ENCODE assay signal across 24 cellular contexts in the genomic region with DNA sequence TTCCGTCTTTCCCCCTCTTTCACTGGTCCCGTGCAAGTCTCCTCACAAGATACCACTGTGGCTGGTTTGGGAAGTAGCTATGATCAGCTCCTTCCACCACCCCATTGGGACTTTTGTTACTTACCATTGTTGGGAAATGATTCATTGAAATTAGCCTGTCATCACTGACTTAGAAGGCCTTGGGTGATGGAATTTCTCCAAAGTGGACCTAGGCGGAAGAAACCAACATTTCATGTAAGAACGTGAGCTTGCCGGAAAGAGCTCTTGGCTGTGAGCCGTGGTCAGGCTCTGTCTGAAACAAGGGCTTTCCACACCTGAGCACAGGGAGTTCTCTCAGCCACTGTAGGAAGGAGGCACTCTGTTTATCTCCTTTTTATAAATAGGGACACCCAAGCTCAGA. TPM values are rescaled to one million over a fixed set of nuclear protein-coding genes. Genes with fewer than 3 reads are reported as not detected.
"Had no signal": no experiment of that assay in that cellular context is flagged by ENCODE, and none has a peak within 500 bp of the region (broad histone marks: within the 10 kb centered on the region; RNA-seq: fewer than 3 reads in every experiment).

No MANE protein-coding gene starts in this region.

- DNase-seq: activated CD4-positive, alpha-beta T cell treated with anti-CD3 and anti-CD28 coated beads, Interleukin-2, amount 50 U/mL, for 4 hours; activated CD4-positive, CD25-positive, alpha-beta regulatory T cell treated with anti-CD3 and anti-CD28 coated beads, Interleukin-2, amount 50 U/mL, for 72 hours; activated CD8-positive, alpha-beta memory T cell treated with anti-CD3 and anti-CD28 coated beads, Interleukin-2, amount 10 ng/mL, durations not matched to agents 7 days and 5 days; activated effector memory CD4-positive, alpha-beta T cell treated with anti-CD3 and anti-CD28 coated beads, Interleukin-2, amount 50 U/mL, for 16 hours; activated T-cell treated with anti-CD3 and anti-CD28 coated beads, Interleukin-2, amount 50 U/mL, for 4 hours; cortex of kidney; effector CD8-positive, alpha-beta T cell; kidney glomerular epithelial cell; right cardiac atrium; small intestine; stimulated activated CD4-positive, alpha-beta T cell treated with anti-CD3 and anti-CD28 coated beads, Interleukin-4, amount 100 ng/mL, for 4 hours; stimulated activated CD8-positive, alpha-beta memory T cell treated with anti-CD3 and anti-CD28 coated beads, Interleukin-4, amount 100 ng/mL, for 48 hours; stimulated activated naive CD8-positive, alpha-beta T cell treated with anti-CD3 and anti-CD28 coated beads, Interleukin-15, Interleukin-2, amounts not matched to agents 100 U/mL and 50 U/mL, for 24 hours; SW 1271; T-helper 9 cell had no signal

- H3K4me3 Mint-ChIP-seq: activated CD8-positive, alpha-beta memory T cell treated with anti-CD3 and anti-CD28 coated beads, Interleukin-2, amount 10 ng/mL, durations not matched to agents 7 days and 5 days; activated naive CD4-positive, alpha-beta T cell treated with anti-CD3 and anti-CD28 coated beads, Interleukin-2, amount 50 U/mL, for 24 hours; activated T-cell treated with anti-CD3 and anti-CD28 coated beads, Interleukin-2, amount 50 U/mL, for 4 hours; natural killer cell treated with Interleukin-12 subunit alpha and Interleukin-12 subunit beta and Interleukin-15 and Interleukin-18, amount 100 ng/mL, for 72 hours; type B pancreatic cell had no signal

- H3K4me1 ChIP-seq: suprapubic skin had no signal

- ATAC-seq: activated CD8-positive, alpha-beta memory T cell treated with anti-CD3 and anti-CD28 coated beads, Interleukin-2, amount 10 ng/mL, durations not matched to agents 7 days and 5 days; activated T-cell treated with anti-CD3 and anti-CD28 coated beads, Interleukin-2, amount 50 U/mL, for 4 hours; natural killer cell treated with Interleukin-12 subunit alpha and Interleukin-12 subunit beta and Interleukin-15 and Interleukin-18, amount 100 ng/mL, for 72 hours; right cardiac atrium; stimulated activated naive CD8-positive, alpha-beta T cell treated with anti-CD3 and anti-CD28 coated beads, Interleukin-15, Interleukin-2, amounts not matched to agents 100 U/mL and 50 U/mL, for 24 hours had no signal

- H3K27me3 Mint-ChIP-seq: activated CD8-positive, alpha-beta memory T cell treated with anti-CD3 and anti-CD28 coated beads, Interleukin-2, amount 10 ng/mL, durations not matched to agents 7 days and 5 days; activated naive CD4-positive, alpha-beta T cell treated with anti-CD3 and anti-CD28 coated beads, Interleukin-2, amount 50 U/mL, for 24 hours; natural killer cell treated with Interleukin-12 subunit alpha and Interleukin-12 subunit beta and Interleukin-15 and Interleukin-18, amount 100 ng/mL, for 72 hours; type B pancreatic cell had no signal

- H3K9me3 ChIP-seq: suprapubic skin had no signal

- H3K27me3 ChIP-seq: suprapubic skin had no signal

- H3K9me3 Mint-ChIP-seq: activated naive CD4-positive, alpha-beta T cell treated with anti-CD3 and anti-CD28 coated beads, Interleukin-2, amount 50 U/mL, for 24 hours had no signal

- H3K4me3 ChIP-seq: suprapubic skin had no signal

- H3K27ac Mint-ChIP-seq: activated CD8-positive, alpha-beta memory T cell treated with anti-CD3 and anti-CD28 coated beads, Interleukin-2, amount 10 ng/mL, durations not matched to agents 7 days and 5 days; activated naive CD4-positive, alpha-beta T cell treated with anti-CD3 and anti-CD28 coated beads, Interleukin-2, amount 50 U/mL, for 24 hours; natural killer cell treated with Interleukin-12 subunit alpha and Interleukin-12 subunit beta and Interleukin-15 and Interleukin-18, amount 100 ng/mL, for 72 hours; type B pancreatic cell had no signal

- H3K4me1 Mint-ChIP-seq: activated CD8-positive, alpha-beta memory T cell treated with anti-CD3 and anti-CD28 coated beads, Interleukin-2, amount 10 ng/mL, durations not matched to agents 7 days and 5 days; activated naive CD4-positive, alpha-beta T cell treated with anti-CD3 and anti-CD28 coated beads, Interleukin-2, amount 50 U/mL, for 24 hours had no signal

RNA-seq across cellular contexts. Expression of a gene that starts 23.5 kb away (rescaled TPM):
- total RNA-seq: epithelial cell of proximal tubule, fibroblast of villous mesenchyme, mesenteric fat pad, posterior vena cava, right cardiac atrium, suprapubic skin had no signal

RNA-seq across cellular contexts. Expression of a gene that starts 43.3 kb away (rescaled TPM):
- total RNA-seq: activated CD8-positive, alpha-beta memory T cell treated with anti-CD3 and anti-CD28 coated beads, Interleukin-2, amount 10 ng/mL, durations not matched to agents 7 days and 5 days; epithelial cell of proximal tubule; fibroblast of villous mesenchyme; mesenteric fat pad; natural killer cell treated with Interleukin-12 subunit alpha and Interleukin-12 subunit beta and Interleukin-15 and Interleukin-18, amount 100 ng/mL, for 72 hours; posterior vena cava; right cardiac atrium; SK-MEL-5 had no signal
- polyA plus RNA-seq: right cardiac atrium had no signal
